Comparison of ENCODE assay signal across 32 cellular contexts in genomic region chr18:63567276-63567675, GRCh38. TPM values are rescaled to one million over a fixed set of nuclear protein-coding genes. Genes with fewer than 3 reads are reported as not detected.
"Had no signal": no experiment of that assay in that cellular context is flagged by ENCODE, and none has a peak within 500 bp of the region (broad histone marks: within the 10 kb centered on the region; RNA-seq: fewer than 3 reads in every experiment).

No MANE protein-coding gene starts in this region.

- H3K36me3 ChIP-seq: adrenal gland, breast epithelium, MG63, Peyer's patch, SJSA1 had no signal

- H3K9ac ChIP-seq: SK-N-SH had no signal

- FAIRE-seq: astrocyte, TTC549 had no signal

- DNase-seq: activated CD4-positive, alpha-beta T cell treated with anti-CD3 and anti-CD28 coated beads, Interleukin-2, amount 50 U/mL, for 4 hours; activated CD8-positive, alpha-beta T cell treated with anti-CD3 and anti-CD28 coated beads, Interleukin-2, amount 10 ng/mL, durations not matched to agents 7 days and 5 days; activated gamma-delta T cell treated with Interleukin-2 at 50 U/mL for 16 hours; activated naive CD4-positive, alpha-beta T cell treated with anti-CD3 and anti-CD28 coated beads for 36 hours; activated T-cell treated with anti-CD3 and anti-CD28 coated beads, Interleukin-2, amount 50 U/mL, for 24 hours; adrenal gland; caudate nucleus; cerebellar nuclear complex; MG63; NCI-H1048; NCI-H146; NCI-H187; NCI-H2029 treated with DMSO at 0.1 percent for 48 hours; NCI-H2107; NCI-H2171; NCI-H510A; NCI-H526; NCI-H748 treated with DMSO at 0.1 percent for 48 hours; NK-92 treated with Interleukin-12 subunit alpha and Interleukin-12 subunit beta, amount 100 ng/mL, for 24 hours; PC-3; Peyer's patch; RPMI8226; SHP77 treated with DMSO at 0.1 percent for 48 hours; SK-N-SH had no signal

- ATAC-seq: activated CD8-positive, alpha-beta T cell treated with anti-CD3 and anti-CD28 coated beads, Interleukin-2, amount 10 ng/mL, durations not matched to agents 7 days and 5 days; activated naive CD4-positive, alpha-beta T cell treated with anti-CD3 and anti-CD28 coated beads, Interleukin-2, amount 50 U/mL, for 72 hours; body of pancreas; PC-3 had no signal

- H3K27ac ChIP-seq: adrenal gland, body of pancreas, breast epithelium, Peyer's patch, SJSA1 had no signal

- H3K9me3 ChIP-seq: adrenal gland, body of pancreas, breast epithelium, MG63, Peyer's patch, SJSA1, SK-N-SH had no signal

- H3K4me2 ChIP-seq: SK-N-SH had no signal

- H3K4me1 ChIP-seq: adrenal gland, body of pancreas, breast epithelium, Peyer's patch, SJSA1 had no signal

- H3K4me3 ChIP-seq: adrenal gland, body of pancreas, breast epithelium, MG63, Peyer's patch, SJSA1 had no signal

- H3K27me3 ChIP-seq: body of pancreas, breast epithelium, Peyer's patch, SJSA1 had no signal

RNA-seq across cellular contexts. Expression of gene SERPINB13, which starts 19.9 kb away (rescaled TPM):
- total RNA-seq: activated CD4-positive, alpha-beta T cell treated with anti-CD3 and anti-CD28 coated beads, Interleukin-2, amount 10 ng/mL, durations not matched to agents 24 days and 14 days; activated CD8-positive, alpha-beta T cell treated with anti-CD3 and anti-CD28 coated beads, Interleukin-2, amount 10 ng/mL, durations not matched to agents 7 days and 5 days; activated naive CD4-positive, alpha-beta T cell treated with anti-CD3 and anti-CD28 coated beads for 36 hours; activated naive CD4-positive, alpha-beta T cell treated with anti-CD3 and anti-CD28 coated beads, Interleukin-2, amount 50 U/mL, for 72 hours; activated T-helper 2 cell treated with anti-CD3 and anti-CD28 coated beads, Interferon-gamma antibody, Interleukin-2, Interleukin-4, amounts not matched to agents 10 μg/mL and 5 μg/mL and 100 μg/mL, durations not matched to agents 14 hours and 24 hours and 36 hours; adrenal gland; astrocyte; body of pancreas; breast epithelium; PC-3; Peyer's patch; SJSA1 had no signal
- polyA plus RNA-seq: SK-N-SH had no signal

RNA-seq across cellular contexts. Expression of gene SERPINB12, which starts 25.1 kb away (rescaled TPM):
- total RNA-seq: activated CD4-positive, alpha-beta T cell treated with anti-CD3 and anti-CD28 coated beads, Interleukin-2, amount 10 ng/mL, durations not matched to agents 24 days and 14 days; activated CD8-positive, alpha-beta T cell treated with anti-CD3 and anti-CD28 coated beads, Interleukin-2, amount 10 ng/mL, durations not matched to agents 7 days and 5 days; activated naive CD4-positive, alpha-beta T cell treated with anti-CD3 and anti-CD28 coated beads for 36 hours; activated naive CD4-positive, alpha-beta T cell treated with anti-CD3 and anti-CD28 coated beads, Interleukin-2, amount 50 U/mL, for 72 hours; activated T-helper 2 cell treated with anti-CD3 and anti-CD28 coated beads, Interferon-gamma antibody, Interleukin-2, Interleukin-4, amounts not matched to agents 10 μg/mL and 5 μg/mL and 100 μg/mL, durations not matched to agents 14 hours and 24 hours and 36 hours; adrenal gland; astrocyte; body of pancreas; breast epithelium; PC-3; Peyer's patch; SJSA1 had no signal
- polyA plus RNA-seq: adrenal gland, SK-N-SH had no signal
